1 cellular context compared by ENCODE assay signal in genomic region chr11:102435688-102436087, GRCh38.
TF ChIP-seq lines count a peak whose summit lies in the region.

No MANE protein-coding gene starts in this region.

TF ChIP-seq in GM12878, 131 proteins besides CTCF, POLR2A, EP300 and RAD21:
- TF ChIP-seq IRF4 (IDR thresholded peaks at IDR 0.05; ENCODE audit: low read depth, low read length) (no peak), CREB1 (IDR thresholded peaks at IDR 0.05; ENCODE audit: low read depth) (no peak), SUPT20H (IDR thresholded peaks at IDR 0.05; ENCODE audit: borderline replicate concordance, control insufficient read depth, low read depth, low read length) (no peak), ZNF622 (IDR thresholded peaks at IDR 0.05) (no peak), MEF2A (IDR thresholded peaks at IDR 0.05; ENCODE audit: insufficient read depth, low read depth, low read length) (0 out of 2 replicates have a peak, but pooled peaks have one; percentile 24), ZNF207 (IDR thresholded peaks at IDR 0.05; ENCODE audit: borderline replicate concordance) (no peak), CUX1 (IDR thresholded peaks at IDR 0.05; ENCODE audit: insufficient replicate concordance, low read depth, low read length) (no peak), RUNX3 (IDR thresholded peaks at IDR 0.05; ENCODE audit: low read length) (peak; percentile 72), MAX (IDR thresholded peaks at IDR 0.05; ENCODE audit: low read depth, low read length) (no peak), PML (IDR thresholded peaks at IDR 0.05; ENCODE audit: low read length) (no peak), JUNB (IDR thresholded peaks at IDR 0.05) (no peak), SIN3A (IDR thresholded peaks at IDR 0.05; ENCODE audit: low read depth, low read length) (no peak), RFX5 (IDR thresholded peaks at IDR 0.05; ENCODE audit: low read depth, low read length) (no peak), NR2C1 (IDR thresholded peaks at IDR 0.05) (no peak)
